In the genomic region with DNA sequence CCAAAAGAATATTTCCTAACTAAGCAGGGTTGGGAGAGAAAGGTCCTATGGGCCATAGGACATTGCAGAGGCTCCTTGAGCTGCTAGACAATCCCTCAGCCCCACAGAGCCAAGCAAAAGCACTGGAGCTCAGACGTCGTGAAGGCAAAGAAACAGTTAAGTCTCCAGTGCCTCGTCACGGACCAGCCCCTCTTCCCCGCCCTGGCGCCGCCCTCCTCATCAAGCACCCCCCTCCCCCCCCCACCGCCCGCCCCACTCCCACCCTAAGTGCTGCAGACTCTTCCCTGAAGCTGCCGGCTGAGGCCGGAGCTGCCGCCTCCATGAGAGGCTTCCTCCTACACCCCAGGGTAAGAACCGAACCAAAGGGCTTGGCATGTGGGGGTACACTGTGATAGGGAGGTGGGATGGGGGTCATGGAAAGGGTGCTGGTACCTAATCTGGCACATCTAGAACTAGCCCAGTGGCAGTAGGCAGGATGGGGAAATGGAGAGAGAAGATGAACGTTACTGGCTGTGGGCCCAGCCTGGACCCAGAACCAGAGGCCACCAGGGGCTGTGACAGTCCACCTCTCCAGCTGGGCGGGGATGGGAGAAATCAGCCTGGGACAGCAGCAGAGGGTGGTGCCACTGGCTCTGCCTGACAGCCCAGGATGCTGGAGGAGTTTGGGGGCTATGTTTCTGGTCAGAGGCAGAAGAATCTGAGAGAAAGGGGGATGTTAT, we compare ENCODE assay signal across 8 cellular contexts. TPM values are rescaled to one million over a fixed set of nuclear protein-coding genes. Genes with fewer than 3 reads are reported as not detected.
DNase-seq lines count a peak whose midpoint lies in the region; ATAC-seq and TF ChIP-seq lines count a peak whose summit lies in the region.

MAP1A (plus strand) TSS at position 255 of the 719 bp plus-strand sequence. CDS start 3,866 bp downstream, outside the sequence.

- DNase-seq in AG04450 (ENCODE audit: low read depth, low spot score): no peak
- DNase-seq in HL-60 (ENCODE audit: low read depth in 1 of 2, low spot score in 1 of 2): no peak
- no peak for DNase-seq in activated T-helper 2 cell treated with anti-CD3 and anti-CD28 coated beads, Interferon-gamma antibody, Interleukin-2, Interleukin-4, amounts not matched to agents 10 μg/mL and 5 μg/mL and 100 μg/mL, durations not matched to agents 14 hours and 24 hours and 36 hours (ENCODE audit: low spot score)
- peak; percentile 61 to 71 for DNase-seq in heart right ventricle
- DNase-seq in ovary: peak; percentile 62 to 73 (median 66)
- DNase-seq in NCI-H187 treated with DMSO at 0.1 percent for 48 hours (lab: John Stamatoyannopoulos, UW): no peak

- peak within 1 kb of the TSS; percentile 46 for H3K4me3 Mint-ChIP-seq in activated T-helper 2 cell treated with anti-CD3 and anti-CD28 coated beads, Interferon-gamma antibody, Interleukin-2, Interleukin-4, amounts not matched to agents 10 μg/mL and 5 μg/mL and 100 μg/mL, durations not matched to agents 14 hours and 24 hours and 36 hours (ENCODE audit: low read depth)

- TF ChIP-seq EP300 in ovary (IDR thresholded peaks at IDR 0.05): no peak

- peak; percentile 27 to 83 (median 66) for ATAC-seq in heart right ventricle
- ATAC-seq in HG02588 (IDR thresholded peaks at IDR 0.05; ENCODE audit: unreplicated experiment): no peak
- no peak for ATAC-seq in HG02981 (IDR thresholded peaks at IDR 0.05; ENCODE audit: unreplicated experiment)

- WGBS in heart right ventricle, 2 donors: 11 to 18% methylated on average over 14 to 15 of the region's 15 CpGs
- 0 to 6% (median 2%) methylated on average over 15 of the region's 15 CpGs for WGBS in ovary, 3 donors

- H3K36me3 ChIP-seq in heart right ventricle (peaks cover 0 to 24% (median 22%) of the 10 kb centered on the region in 9 donors), ovary (no peaks in the 10 kb centered on the region)

- H3K4me1 ChIP-seq in heart right ventricle (peaks cover 5 to 63% (median 30%) of the 10 kb centered on the region in 9 donors), ovary (ENCODE audit: insufficient read depth) (peaks cover 10% of the 10 kb centered on the region)

- no peak for TF ChIP-seq CTCF in AG04450 (IDR thresholded peaks at IDR 0.05; ENCODE audit: low read depth, low read length)
- TF ChIP-seq CTCF in HL-60 (IDR thresholded peaks at IDR 0.05; ENCODE audit: insufficient read depth, low read length): no peak
- TF ChIP-seq CTCF in heart right ventricle (IDR thresholded peaks at IDR 0.05): no peak
- no peak for TF ChIP-seq CTCF in ovary (IDR thresholded peaks at IDR 0.05)

- TF ChIP-seq POLR2A in ovary (IDR thresholded peaks at IDR 0.05): no peak

- H3K4me1 Mint-ChIP-seq in activated T-helper 2 cell treated with anti-CD3 and anti-CD28 coated beads, Interferon-gamma antibody, Interleukin-2, Interleukin-4, amounts not matched to agents 10 μg/mL and 5 μg/mL and 100 μg/mL, durations not matched to agents 14 hours and 24 hours and 36 hours (ENCODE audit: low read depth): peaks cover 55% of the 10 kb centered on the region

- POLR2A ChIA-PET in AG04450 (lab: Yijun Ruan, JAX): interaction anchor here (0.6 to 1.3 kb wide), 6 partner anchors 12 to 743 kb away, joined by 3 to 5 read pairs (median 4); no protein-coding TSS in a partner anchor

- peaks cover 5% of the 10 kb centered on the region for H3K36me3 Mint-ChIP-seq in activated T-helper 2 cell treated with anti-CD3 and anti-CD28 coated beads, Interferon-gamma antibody, Interleukin-2, Interleukin-4, amounts not matched to agents 10 μg/mL and 5 μg/mL and 100 μg/mL, durations not matched to agents 14 hours and 24 hours and 36 hours (ENCODE audit: low read depth)

- H3K27me3 ChIP-seq in AG04450 (ENCODE audit: control insufficient read depth, insufficient read depth, low read length): no peaks in the 10 kb centered on the region
- peaks cover 3% of the 10 kb centered on the region for H3K27me3 ChIP-seq in HL-60 (ENCODE audit: insufficient read depth, poor library complexity, severe bottlenecking)
- H3K27me3 ChIP-seq in heart right ventricle: peaks cover 0 to 29% (median 0%) of the 10 kb centered on the region in 7 donors
- H3K27me3 ChIP-seq in ovary: no peaks in the 10 kb centered on the region

- CTCF ChIA-PET in AG04450 (lab: Charles Lee): interaction anchor here (1.3 kb wide), 1 partner anchor 77 kb away, joined by 7 read pairs; no protein-coding TSS in a partner anchor

- H3K4me3 ChIP-seq in AG04450 (ENCODE audit: low read depth, low read length) (peak within 1 kb of the TSS; percentile 98), HL-60 (replicated peaks; ENCODE audit: insufficient read depth, low read length) (peak within 1 kb of the TSS; percentile 19), heart right ventricle (peak within 1 kb of the TSS; percentile 28 to 68 (median 56)), ovary (peak within 1 kb of the TSS; percentile 46)

- no peaks in the 10 kb centered on the region for H3K9me3 Mint-ChIP-seq in activated T-helper 2 cell treated with anti-CD3 and anti-CD28 coated beads, Interferon-gamma antibody, Interleukin-2, Interleukin-4, amounts not matched to agents 10 μg/mL and 5 μg/mL and 100 μg/mL, durations not matched to agents 14 hours and 24 hours and 36 hours

- intact Hi-C loops in activated T-helper 2 cell treated with anti-CD3 and anti-CD28 coated beads, Interferon-gamma antibody, Interleukin-2, Interleukin-4, amounts not matched to agents 10 μg/mL and 5 μg/mL and 100 μg/mL, durations not matched to agents 14 hours and 24 hours and 36 hours (cut with micrococcal nuclease): no loop called here
- intact Hi-C loops in heart right ventricle (cut with DNase I) (loop anchor here in 4 of 10 donors (5.0 to 10.0 kb wide), 4 partner anchors 35 to 143 kb away; partner anchors contain the start of genes TUBGCP4 (in 1 of the 4) and ZSCAN29 (in 1 of the 4)), ovary (cut with DNase I) (no loop called here)

- H3K27ac Mint-ChIP-seq in activated T-helper 2 cell treated with anti-CD3 and anti-CD28 coated beads, Interferon-gamma antibody, Interleukin-2, Interleukin-4, amounts not matched to agents 10 μg/mL and 5 μg/mL and 100 μg/mL, durations not matched to agents 14 hours and 24 hours and 36 hours: no peak within 1 kb of the TSS

- peaks cover 30% of the 10 kb centered on the region for H3K27me3 Mint-ChIP-seq in activated T-helper 2 cell treated with anti-CD3 and anti-CD28 coated beads, Interferon-gamma antibody, Interleukin-2, Interleukin-4, amounts not matched to agents 10 μg/mL and 5 μg/mL and 100 μg/mL, durations not matched to agents 14 hours and 24 hours and 36 hours (ENCODE audit: low read depth)

- H3K27ac ChIP-seq in AG04450 (ENCODE audit: low read depth, low read length): peak within 1 kb of the TSS; percentile 75
- H3K27ac ChIP-seq in HL-60 (replicated peaks): no peak within 1 kb of the TSS
- H3K27ac ChIP-seq in heart right ventricle: peak within 1 kb of the TSS; percentile 17 to 89 (median 72)
- peak within 1 kb of the TSS; percentile 65 to 72 for H3K27ac ChIP-seq in ovary

- no peaks in the 10 kb centered on the region for H3K9me3 ChIP-seq in AG04450 (ENCODE audit: control insufficient read depth, insufficient read depth, low read length)
- H3K9me3 ChIP-seq in heart right ventricle: no peaks in the 10 kb centered on the region
- no peaks in the 10 kb centered on the region for H3K9me3 ChIP-seq in ovary

RNA-seq across cellular contexts. Expression of gene MAP1A, which starts in this region (rescaled TPM):
- polyA plus RNA-seq in AG04450 (2011; rRNA removed) (48.5 and 52.9 TPM in 2 replicates), heart right ventricle (10 to 100 TPM in 1 of 2 donors, 1 to 10 TPM in 1; 3.4 to 17.5 TPM), ovary (10 to 100 TPM in 1 of 2 donors, 1 to 10 TPM in 1; 4.0 to 26.0 TPM)
- polyA minus RNA-seq in AG04450 (2011; rRNA and poly(A)+ RNA removed): 181 and 203 TPM in 2 replicates
- 1.9 TPM in 2 replicates for total RNA-seq in activated T-helper 2 cell treated with anti-CD3 and anti-CD28 coated beads, Interferon-gamma antibody, Interleukin-2, Interleukin-4, amounts not matched to agents 10 μg/mL and 5 μg/mL and 100 μg/mL, durations not matched to agents 14 hours and 24 hours and 36 hours
- total RNA-seq in heart right ventricle (100 to 1,000 TPM in 2 of 10 donors, 10 to 100 TPM in 8; 21.3 to 139 (median 51.6) TPM), ovary (10 to 100 TPM in 6 of 7 donors, 1 to 10 TPM in 1; 4.6 to 35.1 (median 20.1) TPM)

Comparison
In these comparisons a context has a peak if more than half of its experiments do, and no peak if none do; other contexts are left out.
1. DNase-seq: peak in heart right ventricle (2 of 2) and ovary (5 of 5); none in AG04450 (single experiment), HL-60 (0 of 2), activated T-helper 2 cell treated with anti-CD3 and anti-CD28 coated beads, Interferon-gamma antibody, Interleukin-2, Interleukin-4, amounts not matched to agents 10 μg/mL and 5 μg/mL and 100 μg/mL, durations not matched to agents 14 hours and 24 hours and 36 hours (single experiment) and NCI-H187 treated with DMSO at 0.1 percent for 48 hours (single experiment).
2. H3K4me3 ChIP-seq: peak in every context shown above with its lines; median percentile 98 in AG04450; 56 in heart right ventricle; 46 in ovary; 19 in HL-60.
3. ATAC-seq: peak in heart right ventricle (8 of 8); none in HG02588 (single experiment) and HG02981 (single experiment).